In the genomic region with DNA sequence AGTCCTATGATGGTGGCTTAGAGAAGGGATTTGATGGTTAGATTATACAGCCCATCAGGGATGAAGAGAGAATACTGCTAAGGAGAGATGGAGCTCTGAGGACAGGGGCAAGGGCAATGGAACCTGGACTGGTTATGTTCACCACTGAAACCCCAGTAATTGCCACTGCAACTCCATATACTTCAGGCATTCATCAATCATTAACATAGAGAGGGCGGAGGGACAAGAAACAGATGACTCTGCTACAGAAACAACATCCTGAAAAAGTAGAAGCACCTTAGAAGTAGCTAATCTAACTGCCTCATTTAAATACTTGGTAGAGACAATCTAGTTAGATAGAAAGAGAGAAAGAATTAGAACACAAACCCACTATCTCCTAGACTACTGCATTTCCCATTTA, we compare ENCODE assay signal across 16 cellular contexts.
DNase-seq lines count a peak whose midpoint lies in the region; ATAC-seq lines count a peak whose summit lies in the region.
"Had no signal": no experiment of that assay in that cellular context is flagged by ENCODE, and none has a peak within 500 bp of the region (broad histone marks: within the 10 kb centered on the region; RNA-seq: fewer than 3 reads in every experiment).

No MANE protein-coding gene starts in this region.

- H3K4me3 Mint-ChIP-seq in activated T-helper 2 cell treated with anti-CD3 and anti-CD28 coated beads, Interferon-gamma antibody, Interleukin-2, Interleukin-4, amounts not matched to agents 10 μg/mL and 5 μg/mL and 100 μg/mL, durations not matched to agents 14 hours and 24 hours and 36 hours (ENCODE audit: low read depth): no peak overlapping the region
- H3K4me3 Mint-ChIP-seq in immature natural killer cell: no peak overlapping the region
- no peak overlapping the region for H3K4me3 Mint-ChIP-seq in activated naive CD4-positive, alpha-beta T cell treated with anti-CD3 and anti-CD28 coated beads for 36 hours
- H3K4me3 Mint-ChIP-seq: H9; naive thymus-derived CD4-positive, alpha-beta T cell had no signal

- H3K4me1 Mint-ChIP-seq in activated T-helper 2 cell treated with anti-CD3 and anti-CD28 coated beads, Interferon-gamma antibody, Interleukin-2, Interleukin-4, amounts not matched to agents 10 μg/mL and 5 μg/mL and 100 μg/mL, durations not matched to agents 14 hours and 24 hours and 36 hours (ENCODE audit: low read depth): no peaks in the 10 kb centered on the region
- no peaks in the 10 kb centered on the region for H3K4me1 Mint-ChIP-seq in immature natural killer cell
- H3K4me1 Mint-ChIP-seq in activated naive CD4-positive, alpha-beta T cell treated with anti-CD3 and anti-CD28 coated beads for 36 hours (ENCODE audit: low read depth): no peaks in the 10 kb centered on the region
- H3K4me1 Mint-ChIP-seq: H9 had no signal

- peaks cover 81% of the 10 kb centered on the region for H3K36me3 Mint-ChIP-seq in activated T-helper 2 cell treated with anti-CD3 and anti-CD28 coated beads, Interferon-gamma antibody, Interleukin-2, Interleukin-4, amounts not matched to agents 10 μg/mL and 5 μg/mL and 100 μg/mL, durations not matched to agents 14 hours and 24 hours and 36 hours (ENCODE audit: low read depth)
- peaks cover 48 to 57% (median 57%) of the 10 kb centered on the region in 3 donors for H3K36me3 Mint-ChIP-seq in immature natural killer cell
- peaks cover 63% of the 10 kb centered on the region for H3K36me3 Mint-ChIP-seq in activated naive CD4-positive, alpha-beta T cell treated with anti-CD3 and anti-CD28 coated beads for 36 hours (ENCODE audit: low read depth)

- ATAC-seq in GM18861 (IDR thresholded peaks at IDR 0.05; ENCODE audit: unreplicated experiment) (peak; percentile 90), GM19463 (IDR thresholded peaks at IDR 0.05; ENCODE audit: unreplicated experiment) (peak; percentile 98), HG02943 (IDR thresholded peaks at IDR 0.05; ENCODE audit: low read depth, unreplicated experiment) (peak; percentile 98), GM21515 (IDR thresholded peaks at IDR 0.05; ENCODE audit: unreplicated experiment) (no peak)
- ATAC-seq: naive thymus-derived CD4-positive, alpha-beta T cell had no signal

- H3K9me3 Mint-ChIP-seq in activated T-helper 2 cell treated with anti-CD3 and anti-CD28 coated beads, Interferon-gamma antibody, Interleukin-2, Interleukin-4, amounts not matched to agents 10 μg/mL and 5 μg/mL and 100 μg/mL, durations not matched to agents 14 hours and 24 hours and 36 hours: peaks cover 8% of the 10 kb centered on the region
- no peaks in the 10 kb centered on the region for H3K9me3 Mint-ChIP-seq in immature natural killer cell
- H3K9me3 Mint-ChIP-seq in activated naive CD4-positive, alpha-beta T cell treated with anti-CD3 and anti-CD28 coated beads for 36 hours: no peaks in the 10 kb centered on the region
- H3K9me3 Mint-ChIP-seq: H9 had no signal

- intact Hi-C loops in activated T-helper 2 cell treated with anti-CD3 and anti-CD28 coated beads, Interferon-gamma antibody, Interleukin-2, Interleukin-4, amounts not matched to agents 10 μg/mL and 5 μg/mL and 100 μg/mL, durations not matched to agents 14 hours and 24 hours and 36 hours (cut with micrococcal nuclease): no loop called here
- intact Hi-C loops in activated naive CD4-positive, alpha-beta T cell treated with anti-CD3 and anti-CD28 coated beads for 36 hours (cut with micrococcal nuclease): no loop called here

- no peaks in the 10 kb centered on the region for H3K27me3 Mint-ChIP-seq in activated T-helper 2 cell treated with anti-CD3 and anti-CD28 coated beads, Interferon-gamma antibody, Interleukin-2, Interleukin-4, amounts not matched to agents 10 μg/mL and 5 μg/mL and 100 μg/mL, durations not matched to agents 14 hours and 24 hours and 36 hours (ENCODE audit: low read depth)
- peaks cover 0 to 1% (median 0%) of the 10 kb centered on the region in 3 donors for H3K27me3 Mint-ChIP-seq in immature natural killer cell (ENCODE audit: low read depth in 3 of 3)
- no peaks in the 10 kb centered on the region for H3K27me3 Mint-ChIP-seq in activated naive CD4-positive, alpha-beta T cell treated with anti-CD3 and anti-CD28 coated beads for 36 hours (ENCODE audit: low read depth)
- H3K27me3 Mint-ChIP-seq: naive thymus-derived CD4-positive, alpha-beta T cell had no signal

- H3K27ac Mint-ChIP-seq in activated T-helper 2 cell treated with anti-CD3 and anti-CD28 coated beads, Interferon-gamma antibody, Interleukin-2, Interleukin-4, amounts not matched to agents 10 μg/mL and 5 μg/mL and 100 μg/mL, durations not matched to agents 14 hours and 24 hours and 36 hours: peak overlapping the region; percentile 5
- H3K27ac Mint-ChIP-seq in immature natural killer cell: no peak overlapping the region
- no peak overlapping the region for H3K27ac Mint-ChIP-seq in activated naive CD4-positive, alpha-beta T cell treated with anti-CD3 and anti-CD28 coated beads for 36 hours
- H3K27ac Mint-ChIP-seq: H9 had no signal

- DNase-seq in activated T-helper 2 cell treated with anti-CD3 and anti-CD28 coated beads, Interferon-gamma antibody, Interleukin-2, Interleukin-4, amounts not matched to agents 10 μg/mL and 5 μg/mL and 100 μg/mL, durations not matched to agents 14 hours and 24 hours and 36 hours (ENCODE audit: low spot score): no peak
- DNase-seq in immature natural killer cell (no peak), mesenteric fat pad (ENCODE audit: low spot score) (no peak)
- no peak for DNase-seq in activated naive CD4-positive, alpha-beta T cell treated with anti-CD3 and anti-CD28 coated beads for 36 hours
- DNase-seq: activated CD4-positive, alpha-beta T cell treated with anti-CD3 and anti-CD28 coated beads for 1 hour; effector memory CD4-positive, alpha-beta T cell; H9; left ventricle myocardium inferior; naive thymus-derived CD4-positive, alpha-beta T cell; NCI-H1092 treated with DMSO at 0.1 percent for 48 hours; NCI-H2227 treated with DMSO at 0.1 percent for 48 hours; Right ventricle myocardium superior had no signal

- CTCF ChIA-PET in activated naive CD4-positive, alpha-beta T cell treated with anti-CD3 and anti-CD28 coated beads for 36 hours (lab: Charles Lee): no interaction called here
